25 cellular contexts compared by ENCODE assay signal in genomic region chr13:32021785-32022184, GRCh38. TPM values are rescaled to one million over a fixed set of nuclear protein-coding genes. Genes with fewer than 3 reads are reported as not detected.
DNase-seq lines count a peak whose midpoint lies in the region; ATAC-seq and TF ChIP-seq lines count a peak whose summit lies in the region.
"Had no signal": no experiment of that assay in that cellular context is flagged by ENCODE, and none has a peak within 500 bp of the region (broad histone marks: within the 10 kb centered on the region; RNA-seq: fewer than 3 reads in every experiment).

No MANE protein-coding gene starts in this region.

- peaks cover 9% of the 10 kb centered on the region for H3K4me1 ChIP-seq in cardiac muscle cell (ENCODE audit: low read depth)
- peaks cover 12% of the 10 kb centered on the region for H3K4me1 ChIP-seq in osteoblast (ENCODE audit: insufficient read depth, low read length)
- no peaks in the 10 kb centered on the region for H3K4me1 ChIP-seq in A673 (ENCODE audit: insufficient read depth, low read length, poor library complexity, severe bottlenecking)
- H3K4me1 ChIP-seq: A549 had no signal

- no TSS peak for BruUV-seq in A673 (replicated peaks; lab: Mats Ljungman, UMichigan)

- H3K36me3 ChIP-seq in cardiac muscle cell: no peaks in the 10 kb centered on the region
- H3K36me3 ChIP-seq in osteoblast (ENCODE audit: insufficient read depth, low read length): no peaks in the 10 kb centered on the region
- H3K36me3 ChIP-seq in A673 (ENCODE audit: insufficient read depth, low read length, poor library complexity, severe bottlenecking): no peaks in the 10 kb centered on the region
- H3K36me3 ChIP-seq: ovary, stomach, tibial nerve had no signal

- POLR2A ChIA-PET in A673 (lab: Charles Lee; ENCODE audit: low non-redundant PET): no interaction called here

- intact Hi-C loops in left colon (cut with DNase I, micrococcal nuclease): no loop called here
- intact Hi-C loops in A673 (cut with micrococcal nuclease; ENCODE audit: unreplicated experiment): no loop called here

- CTCF ChIA-PET in A673 (lab: Charles Lee): no interaction called here

- no peaks in the 10 kb centered on the region for H3K79me2 ChIP-seq in osteoblast (ENCODE audit: insufficient read depth, low read length)

- H3K9me3 ChIP-seq in cardiac muscle cell (ENCODE audit: low read depth) (no peaks in the 10 kb centered on the region), osteoblast (ENCODE audit: low read depth, low read length) (no peaks in the 10 kb centered on the region), A673 (ENCODE audit: low read depth, low read length, poor library complexity, severe bottlenecking) (no peaks in the 10 kb centered on the region)
- H3K9me3 ChIP-seq: A549, ovary, stomach, tibial nerve had no signal

- DNase-seq in AG20443 (ENCODE audit: low spot score): peak; percentile 24
- peak; percentile 19 for DNase-seq in NCI-H69 (lab: John Stamatoyannopoulos, UW)
- no peak for DNase-seq in cardiac muscle cell (ENCODE audit: low read depth in 1 of 2, low spot score in 1 of 2)
- no peak for DNase-seq in osteoblast (ENCODE audit: insufficient read length, low spot score, missing footprints)
- no peak for DNase-seq in left colon
- no peak for DNase-seq in stimulated activated CD4-positive, alpha-beta T cell treated with anti-CD3 and anti-CD28 coated beads, Interleukin-15, amount 100 ng/mL, for 24 hours
- DNase-seq in DMS53 (lab: John Stamatoyannopoulos, UW): no peak
- DNase-seq in A673 (ENCODE audit: low spot score): no peak
- DNase-seq: activated CD4-positive, alpha-beta T cell treated with anti-CD3 and anti-CD28 coated beads, Interleukin-2, amount 50 U/mL, for 48 hours; activated CD4-positive, CD25-positive, alpha-beta regulatory T cell; activated naive CD8-positive, alpha-beta T cell treated with anti-CD3 and anti-CD28 coated beads for 36 hours; effector CD4-positive, alpha-beta T cell; GF-D8; KBM-7; mesendoderm; naive thymus-derived CD4-positive, alpha-beta T cell; NCI-H1930; NCI-H2227 treated with DMSO at 0.1 percent for 48 hours; NCI-H748 treated with DMSO at 0.1 percent for 48 hours; ovary; stomach; T-helper 9 cell had no signal

- no peaks in the 10 kb centered on the region for H4K20me1 ChIP-seq in osteoblast (ENCODE audit: insufficient read depth, low read length)

- TF ChIP-seq CTCF in cardiac muscle cell (IDR thresholded peaks at IDR 0.05; ENCODE audit: low read depth, low read length) (no peak), osteoblast (IDR thresholded peaks at IDR 0.05; ENCODE audit: extremely low read depth, low read depth, low read length) (no peak), A673 (conservative IDR thresholded peaks at IDR 0.05; ENCODE audit: low read depth, low read length) (no peak)

- ATAC-seq in left colon: no peak
- ATAC-seq: A549; naive thymus-derived CD4-positive, alpha-beta T cell had no signal

- no peak overlapping the region for H3K4me3 ChIP-seq in cardiac muscle cell
- H3K4me3 ChIP-seq in osteoblast (ENCODE audit: insufficient read depth, low read length): no peak overlapping the region
- H3K4me3 ChIP-seq in A673 (ENCODE audit: low read depth, low read length, poor library complexity, severe bottlenecking): no peak overlapping the region
- H3K4me3 ChIP-seq: A549, ovary, stomach, tibial nerve had no signal

- H2AFZ ChIP-seq in osteoblast (ENCODE audit: low read length): peak overlapping the region; percentile 27

- H3K27me3 ChIP-seq in cardiac muscle cell (no peaks in the 10 kb centered on the region), osteoblast (ENCODE audit: insufficient read depth, low read length) (no peaks in the 10 kb centered on the region), A673 (replicated peaks; ENCODE audit: insufficient read depth, low read depth, low read length, poor library complexity) (no peaks in the 10 kb centered on the region)
- H3K27me3 ChIP-seq: ovary, stomach, tibial nerve had no signal

- H3K27ac ChIP-seq in cardiac muscle cell (peak overlapping the region; percentile 63), osteoblast (ENCODE audit: low read depth, low read length) (no peak overlapping the region), A673 (ENCODE audit: low read depth, low read length, poor library complexity, severe bottlenecking) (no peak overlapping the region)
- H3K27ac ChIP-seq: A549, epithelial cell of prostate, ovary, tibial nerve had no signal

- no peak overlapping the region for H3K4me2 ChIP-seq in osteoblast (ENCODE audit: insufficient read depth, low read length)
- H3K4me2 ChIP-seq: A549 had no signal

RNA-seq across cellular contexts. Expression of gene FRY, which starts 9.8 kb away (rescaled TPM):
- 8.9 and 13.2 TPM in 2 replicates for total RNA-seq in cardiac muscle cell
- polyA plus RNA-seq in cardiac muscle cell: 2.0 and 2.4 TPM in 2 replicates
- total RNA-seq in osteoblast: 8.3 and 12.3 TPM in 2 replicates
- 10 to 100 TPM; 10.3 to 13.7 TPM for total RNA-seq in left colon
- total RNA-seq in A673 (2021): 0.37 and 0.58 TPM in 2 replicates

Comparison
In these comparisons a context has a peak if more than half of its experiments do, and no peak if none do; other contexts are left out.
1. DNase-seq: peak in AG20443 (single experiment) and NCI-H69 (single experiment); none in cardiac muscle cell (0 of 2), osteoblast (single experiment), left colon (0 of 2), stimulated activated CD4-positive, alpha-beta T cell treated with anti-CD3 and anti-CD28 coated beads, Interleukin-15, amount 100 ng/mL, for 24 hours (single experiment), DMS53 (single experiment) and A673 (single experiment).